1 cellular context compared by ENCODE assay signal in genomic region chr12:105257321-105257728, GRCh38.
TF ChIP-seq lines count a peak whose summit lies in the region.

No MANE protein-coding gene starts in this region.

TF ChIP-seq in SK-N-SH, 30 proteins besides CTCF, POLR2A, EP300 and RAD21 (continued from another document):
- TF ChIP-seq PBX3 (IDR thresholded peaks at IDR 0.05) (peak; percentile 92), SMC3 (IDR thresholded peaks at IDR 0.05; ENCODE audit: low read depth, low read length) (no peak), IRF3 (IDR thresholded peaks at IDR 0.05; ENCODE audit: low read depth, low read length) (no peak), NRF1 (IDR thresholded peaks at IDR 0.05; ENCODE audit: low read depth, low read length) (no peak), EZH2phosphoT487 (IDR thresholded peaks at IDR 0.05; ENCODE audit: borderline replicate concordance, low read depth) (no peak), ELF1 (IDR thresholded peaks at IDR 0.05) (no peak), USF1 (IDR thresholded peaks at IDR 0.05; ENCODE audit: borderline replicate concordance, low read depth) (no peak), NFIC (IDR thresholded peaks at IDR 0.05; ENCODE audit: borderline replicate concordance) (peak; percentile 93), YY1 (IDR thresholded peaks at IDR 0.05; ENCODE audit: low read depth) (peak; percentile 59; the same call in 1 of the 2 replicates), FOXJ3 (CRISPR knock-in tag; IDR thresholded peaks at IDR 0.05) (no peak), RCOR1 (IDR thresholded peaks at IDR 0.05; ENCODE audit: low read length) (no peak), TEAD4 (IDR thresholded peaks at IDR 0.05; ENCODE audit: borderline replicate concordance, insufficient read depth) (peak; percentile 79; the same call in 1 of the 2 replicates), REST (IDR thresholded peaks at IDR 0.05; ENCODE audit: low read depth, low read length) (no peak), TCF12 (IDR thresholded peaks at IDR 0.05) (peak; percentile 90), JUND (IDR thresholded peaks at IDR 0.05) (peak; percentile 97), USF2 (IDR thresholded peaks at IDR 0.05; ENCODE audit: borderline replicate concordance, low read depth, low read length) (no peak), GATA2 (CRISPR knock-in tag; IDR thresholded peaks at IDR 0.05) (no peak), SIN3A (IDR thresholded peaks at IDR 0.05; ENCODE audit: borderline replicate concordance, low read depth, low read length) (no peak; the same call in 1 of the 2 replicates), ZBTB33 (IDR thresholded peaks at IDR 0.05; ENCODE audit: borderline replicate concordance, low read depth) (peak; percentile 70; the same call in 1 of the 2 replicates), MEF2A (IDR thresholded peaks at IDR 0.05; ENCODE audit: borderline replicate concordance, low read depth) (peak; percentile 59)
